Comparison of ENCODE assay signal across 19 cellular contexts in the genomic region with DNA sequence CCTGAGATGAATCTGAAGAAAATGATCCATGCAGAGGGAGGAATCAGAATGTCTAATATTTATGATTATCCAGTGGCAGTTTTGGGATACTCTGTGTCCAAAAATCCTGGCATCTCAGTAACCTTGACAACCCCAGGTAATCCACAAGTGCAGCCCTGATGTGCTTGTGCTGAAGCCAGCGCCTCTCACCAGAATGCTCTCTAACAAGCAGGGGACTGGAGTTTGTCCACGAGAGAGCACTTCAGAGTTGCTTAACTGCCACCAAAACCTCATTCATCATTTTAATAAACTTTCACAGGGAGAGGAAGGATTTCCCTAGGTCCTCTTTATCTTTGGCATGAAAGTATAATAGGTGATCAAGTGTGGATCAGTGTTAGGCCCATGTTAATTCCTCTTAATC.
"Had no signal": no experiment of that assay in that cellular context is flagged by ENCODE, and none has a peak within 500 bp of the region (broad histone marks: within the 10 kb centered on the region; RNA-seq: fewer than 3 reads in every experiment).

No MANE protein-coding gene starts in this region.

- H3K36me3 ChIP-seq: heart left ventricle, neutrophil, stomach, thoracic aorta had no signal

- H3K4me1 ChIP-seq: heart left ventricle, stomach had no signal

- H3K9me3 ChIP-seq: heart left ventricle, mucosa of descending colon, neutrophil, stomach, thoracic aorta had no signal

- H3K27me3 ChIP-seq: neutrophil, stomach had no signal

- H3K4me3 ChIP-seq: dorsolateral prefrontal cortex, heart left ventricle, mucosa of descending colon, stomach, thoracic aorta had no signal

- DNase-seq: cortex of kidney; dorsolateral prefrontal cortex; effector CD8-positive, alpha-beta T cell; foreskin melanocyte; heart left ventricle; hippocampal formation; kidney glomerular epithelial cell; mammary epithelial cell; mucosa of descending colon; naive thymus-derived CD8-positive, alpha-beta T cell; right cardiac atrium; small intestine; stimulated activated CD4-positive, alpha-beta T cell treated with anti-CD3 and anti-CD28 coated beads, Interleukin-12 subunit alpha, Interleukin-12 subunit beta, amount 100 ng/mL, for 4 hours; stimulated activated naive CD4-positive, alpha-beta T cell; stomach; substantia nigra; trophoblast cell had no signal

- ATAC-seq: heart left ventricle; mucosa of descending colon; naive thymus-derived CD8-positive, alpha-beta T cell; right cardiac atrium had no signal

- H3K27ac ChIP-seq: dorsolateral prefrontal cortex, heart left ventricle, neutrophil, stomach, thoracic aorta had no signal
